In genomic region chr4:20678382-20678781, GRCh38 we compare ENCODE assay signal across 19 cellular contexts. TPM values are rescaled to one million over a fixed set of nuclear protein-coding genes. Genes with fewer than 3 reads are reported as not detected.
DNase-seq lines count a peak whose midpoint lies in the region; ATAC-seq and TF ChIP-seq lines count a peak whose summit lies in the region.
"Had no signal": no experiment of that assay in that cellular context is flagged by ENCODE, and none has a peak within 500 bp of the region (broad histone marks: within the 10 kb centered on the region; RNA-seq: fewer than 3 reads in every experiment).

No MANE protein-coding gene starts in this region.

- H2BK20ac ChIP-seq in H9 (ENCODE audit: low read depth, low read length, poor library complexity, severe bottlenecking): no peak overlapping the region

- peaks cover 6% of the 10 kb centered on the region; the same call in 1 of the 3 replicates for H3K36me3 Mint-ChIP-seq in GM23338 (ENCODE audit: low read depth)
- peaks cover 0 to 7% (median 0%) of the 10 kb centered on the region in 3 experiments; a peak in 3 of 7 replicates for H3K36me3 Mint-ChIP-seq in H9 (ENCODE audit: insufficient read depth in 1 of 3, low read depth in 3 of 3)
- H3K36me3 Mint-ChIP-seq: CD4-positive, CD25-positive, alpha-beta regulatory T cell; CD8-positive, alpha-beta memory T cell; IgD-negative memory B cell had no signal

- H3K79me2 ChIP-seq in GM23338 (replicated peaks; ENCODE audit: insufficient read depth) (no peaks in the 10 kb centered on the region), Loucy (ENCODE audit: insufficient read depth, low read length) (no peaks in the 10 kb centered on the region), H9 (ENCODE audit: insufficient read depth, low read length) (no peaks in the 10 kb centered on the region)

- H3K4me3 Mint-ChIP-seq in GM23338: no peak overlapping the region
- H3K4me3 Mint-ChIP-seq in H9: no peak overlapping the region
- H3K4me3 Mint-ChIP-seq: CD4-positive, CD25-positive, alpha-beta regulatory T cell; CD8-positive, alpha-beta memory T cell; HFFc6; IgD-negative memory B cell had no signal

- no peak overlapping the region for H3K23ac ChIP-seq in H9 (ENCODE audit: insufficient read length, low read depth, low read length)

- peaks cover 12% of the 10 kb centered on the region; the same call in 1 of the 2 replicates for H3K4me1 ChIP-seq in GM23338 (ENCODE audit: insufficient read depth)
- H3K4me1 ChIP-seq in Loucy (ENCODE audit: insufficient read depth, low read length, poor library complexity, severe bottlenecking): no peaks in the 10 kb centered on the region
- H3K4me1 ChIP-seq in muscle layer of colon (ENCODE audit: insufficient read depth, low read length): peaks cover 24% of the 10 kb centered on the region
- no peaks in the 10 kb centered on the region for H3K4me1 ChIP-seq in upper lobe of right lung
- peaks cover 5% of the 10 kb centered on the region for H3K4me1 ChIP-seq in H9 (ENCODE audit: insufficient read depth, low read length)
- H3K4me1 ChIP-seq: BE2C, Caco-2 had no signal

- H3K27me3 Mint-ChIP-seq in GM23338 (ENCODE audit: insufficient read depth, low read depth, poor library complexity) (no peaks in the 10 kb centered on the region), H9 (ENCODE audit: low read depth) (no peaks in the 10 kb centered on the region)
- H3K27me3 Mint-ChIP-seq: CD4-positive, CD25-positive, alpha-beta regulatory T cell had no signal

- H3K27ac ChIP-seq in GM23338 (ENCODE audit: low read depth) (no peak overlapping the region), muscle layer of colon (ENCODE audit: low read depth, low read length) (peak overlapping the region; percentile 3), upper lobe of right lung (no peak overlapping the region), H9 (ENCODE audit: insufficient read length, low read depth, low read length) (no peak overlapping the region)

- H3K9me2 ChIP-seq in GM23338 (ENCODE audit: insufficient read depth) (0 out of 2 replicates have a peak, but pooled peaks cover 5% of the 10 kb centered on the region), Loucy (replicated peaks; ENCODE audit: low read depth, low read length) (no peaks in the 10 kb centered on the region)

- H3T11ph ChIP-seq in H9 (ENCODE audit: low read length): no peak overlapping the region

- H4K20me1 ChIP-seq in GM23338 (replicated peaks; ENCODE audit: insufficient read depth) (no peaks in the 10 kb centered on the region), Loucy (ENCODE audit: insufficient read depth, low read length, poor library complexity, severe bottlenecking) (no peaks in the 10 kb centered on the region), H9 (ENCODE audit: control insufficient read depth, insufficient read depth, insufficient read length) (no peaks in the 10 kb centered on the region)

- no CpG with 5 or more reads among the region's 4 CpGs for WGBS in H9 (ENCODE audit: extremely low coverage, insufficient read length, low lambda C conversion rate)

- H3K4me2 ChIP-seq in GM23338 (no peak overlapping the region), Loucy (ENCODE audit: low read depth, low read length, poor library complexity, severe bottlenecking) (no peak overlapping the region), H9 (ENCODE audit: insufficient read depth, insufficient read length, low read length) (no peak overlapping the region)

- no peak for ATAC-seq in GM23338
- ATAC-seq in upper lobe of right lung: peak; percentile 70
- no peak for ATAC-seq in GM21515 (IDR thresholded peaks at IDR 0.05; ENCODE audit: unreplicated experiment)
- ATAC-seq: HCT116 had no signal

- peak overlapping the region; percentile 60; the same call in 1 of the 2 replicates for H2AFZ ChIP-seq in GM23338
- 0 out of 2 replicates have a peak overlapping the region, but pooled peaks have one; percentile 6 for H2AFZ ChIP-seq in Loucy (ENCODE audit: low read length)
- H2AFZ ChIP-seq in H9 (ENCODE audit: low read length): no peak overlapping the region

- no peaks in the 10 kb centered on the region for H3K79me1 ChIP-seq in H9 (ENCODE audit: insufficient read depth, low read depth, low read length, poor library complexity, severe bottlenecking)

- no peaks in the 10 kb centered on the region for H3K36me3 ChIP-seq in GM23338 (ENCODE audit: insufficient read depth)
- H3K36me3 ChIP-seq in Loucy (ENCODE audit: insufficient read depth, low read length): no peaks in the 10 kb centered on the region
- no peaks in the 10 kb centered on the region for H3K36me3 ChIP-seq in muscle layer of colon (ENCODE audit: insufficient read depth, low read length)
- no peaks in the 10 kb centered on the region for H3K36me3 ChIP-seq in upper lobe of right lung
- H3K36me3 ChIP-seq: BE2C had no signal

- H3K27ac Mint-ChIP-seq in GM23338 (no peak overlapping the region), H9 (no peak overlapping the region; a peak in 1 of 7 replicates)
- H3K27ac Mint-ChIP-seq: CD4-positive, CD25-positive, alpha-beta regulatory T cell; HFFc6; IgD-negative memory B cell had no signal

- H3K9me3 ChIP-seq in Loucy (ENCODE audit: insufficient read depth, low read depth, low read length): no peaks in the 10 kb centered on the region
- H3K9me3 ChIP-seq in muscle layer of colon (ENCODE audit: low read length): no peaks in the 10 kb centered on the region
- H3K9me3 ChIP-seq in upper lobe of right lung: no peaks in the 10 kb centered on the region
- no peaks in the 10 kb centered on the region for H3K9me3 ChIP-seq in H9 (ENCODE audit: control insufficient read depth, low read depth, low read length)
- H3K9me3 ChIP-seq: BE2C, Caco-2 had no signal

- intact Hi-C loops in upper lobe of right lung (cut with DNase I): no loop called here

- H3K9ac ChIP-seq in Loucy (ENCODE audit: low read depth, low read length, poor library complexity, severe bottlenecking) (no peak overlapping the region), muscle layer of colon (ENCODE audit: low read length) (no peak overlapping the region), H9 (ENCODE audit: extremely low read depth, insufficient read length, low read length) (no peak overlapping the region)

- no peak overlapping the region for H3K4me3 ChIP-seq in GM23338
- no peak overlapping the region for H3K4me3 ChIP-seq in Loucy (ENCODE audit: low read length, poor library complexity, severe bottlenecking)
- no peak overlapping the region for H3K4me3 ChIP-seq in muscle layer of colon (ENCODE audit: low read depth in 1 of 2, low read length in 2 of 2)
- no peak overlapping the region for H3K4me3 ChIP-seq in upper lobe of right lung

- H3K4ac ChIP-seq in H9 (ENCODE audit: low read depth, low read length): no peak overlapping the region

- H3F3A ChIP-seq in GM23338 (replicated peaks; ENCODE audit: low read depth) (no peaks in the 10 kb centered on the region), Loucy (ENCODE audit: low read depth) (no peaks in the 10 kb centered on the region)

- H4K5ac ChIP-seq in H9 (ENCODE audit: insufficient read length, low read depth, low read length): no peak overlapping the region

- H2AK5ac ChIP-seq in H9 (ENCODE audit: insufficient read length, low read length): no peak overlapping the region

- H3K4me1 Mint-ChIP-seq in GM23338 (peaks cover 16% of the 10 kb centered on the region), H9 (peaks cover 18 to 29% of the 10 kb centered on the region in 2 experiments)
- H3K4me1 Mint-ChIP-seq: CD4-positive, CD25-positive, alpha-beta regulatory T cell; CD8-positive, alpha-beta memory T cell; IgD-negative memory B cell had no signal

- no peaks in the 10 kb centered on the region for H3K23me2 ChIP-seq in H9 (ENCODE audit: insufficient read length, low read depth, low read length, poor library complexity, severe bottlenecking)

- H3K14ac ChIP-seq in H9 (ENCODE audit: insufficient read depth, low read length): no peak overlapping the region

- H4K8ac ChIP-seq in H9 (replicated peaks; ENCODE audit: insufficient read length, low read depth, low read length): no peak overlapping the region

- H2BK120ac ChIP-seq in H9 (ENCODE audit: low read depth, low read length, poor library complexity, severe bottlenecking): no peak overlapping the region

- H3K18ac ChIP-seq in H9 (ENCODE audit: insufficient read length, low read depth, low read length): no peak overlapping the region

- H2BK12ac ChIP-seq in H9 (ENCODE audit: insufficient read length, low read depth, low read length): no peak overlapping the region

- H2BK5ac ChIP-seq in H9 (ENCODE audit: insufficient read length, low read length): no peak overlapping the region

- no peak for TF ChIP-seq CTCF in GM23338 (conservative IDR thresholded peaks at IDR 0.05; ENCODE audit: low read depth in 2 of 2)
- no peak for TF ChIP-seq CTCF in Loucy (conservative IDR thresholded peaks at IDR 0.05; ENCODE audit: low read length)
- TF ChIP-seq CTCF in upper lobe of right lung (IDR thresholded peaks at IDR 0.05): no peak
- no peak for TF ChIP-seq CTCF in H9 (conservative IDR thresholded peaks at IDR 0.05)

- H2BK15ac ChIP-seq in H9 (ENCODE audit: low read depth, low read length): no peak overlapping the region

- H3K9me3 Mint-ChIP-seq in GM23338 (0 out of 3 replicates have a peak, but pooled peaks cover 4% of the 10 kb centered on the region), H9 (peaks cover 2 to 9% of the 10 kb centered on the region in 2 experiments; a peak in 4 of 5 replicates)
- H3K9me3 Mint-ChIP-seq: CD4-positive, CD25-positive, alpha-beta regulatory T cell; CD8-positive, alpha-beta memory T cell; HFFc6; IgD-negative memory B cell had no signal

- no peak overlapping the region for H4K91ac ChIP-seq in H9 (ENCODE audit: insufficient read length, low read depth, low read length)

- no peak overlapping the region for H3K56ac ChIP-seq in H9 (ENCODE audit: insufficient read length, low read depth, low read length)

- H3K27me3 ChIP-seq in GM23338 (ENCODE audit: insufficient read depth) (no peaks in the 10 kb centered on the region), Loucy (ENCODE audit: insufficient read depth, low read length, poor library complexity, severe bottlenecking) (no peaks in the 10 kb centered on the region), muscle layer of colon (ENCODE audit: control insufficient read depth in 1 of 2, insufficient read depth in 2 of 2, low read length in 2 of 2) (no peaks in the 10 kb centered on the region), upper lobe of right lung (no peaks in the 10 kb centered on the region), H9 (ENCODE audit: insufficient read depth, low read length) (no peaks in the 10 kb centered on the region)

- DNase-seq in GM23338 (ENCODE audit: low spot score) (no peak), upper lobe of right lung (no peak), H9 (no peak)
- DNase-seq: ACHN; BE2C; C1 segment of cervical spinal cord; Caco-2; CD4-positive, CD25-positive, alpha-beta regulatory T cell; CD8-positive, alpha-beta memory T cell; DMS153; DMS79; GDM1; HFFc6; KBM-7 had no signal

TF ChIP-seq in GM23338, 12 proteins besides CTCF, POLR2A, EP300 and RAD21 (continues in another document):
- TF ChIP-seq CREB1 (CRISPR knock-in tag; IDR thresholded peaks at IDR 0.05; ENCODE audit: low read depth): no peak
- no peak for TF ChIP-seq ZNF331 (CRISPR knock-in tag; IDR thresholded peaks at IDR 0.05; ENCODE audit: low read depth)
- no peak for TF ChIP-seq EZH2 (IDR thresholded peaks at IDR 0.05; ENCODE audit: low read depth, unreplicated experiment)
- no peak for TF ChIP-seq JUNB (IDR thresholded peaks at IDR 0.05; ENCODE audit: unreplicated experiment)

RNA-seq across cellular contexts. Expression of gene PACRGL, which starts 21.9 kb away (rescaled TPM):
- total RNA-seq in GM23338 (2014; rRNA removed; shearing (Covaris generic)): 15.8 and 23.0 TPM in 2 replicates
- polyA plus RNA-seq in GM23338 (2016; fragmentation: Nextera tagmentation; extraction: Ambion mirVana): 4.8 and 6.5 TPM in 2 replicates
- total RNA-seq in upper lobe of right lung (17.4 TPM), H9 (2021) (17.9 and 18.7 TPM in 2 replicates)
